Comparison of ENCODE assay signal across 2 cellular contexts in genomic region chr16:50043358-50043757, GRCh38.
A peak's percentile ranks its signal among the peaks of the same experiment; 100 is the strongest.
TF ChIP-seq lines count a peak whose summit lies in the region.

No MANE protein-coding gene starts in this region.

TF ChIP-seq in HEK293, 187 proteins besides CTCF, POLR2A, EP300 and RAD21:
- TF ChIP-seq ZIC2 (tag by site-specific recombination; IDR thresholded peaks at IDR 0.05) (no peak), ZNF366 (tag by site-specific recombination; conservative IDR thresholded peaks at IDR 0.05) (peak; percentile 55; the same call in 1 of the 2 replicates)

TF ChIP-seq in K562, 482 proteins besides CTCF, POLR2A, EP300 and RAD21:
- no peak for TF ChIP-seq ZNF717 (CRISPR knock-in tag; IDR thresholded peaks at IDR 0.05)
- TF ChIP-seq SMAD2 (IDR thresholded peaks at IDR 0.05; ENCODE audit: low read depth, low read length): no peak
- no peak for TF ChIP-seq PYGO2 (tag; IDR thresholded peaks at IDR 0.05)
- no peak for TF ChIP-seq FOS (IDR thresholded peaks at IDR 0.05; ENCODE audit: extremely low read depth, insufficient read length)
- TF ChIP-seq STAT5B (CRISPR knock-in tag; IDR thresholded peaks at IDR 0.05): no peak
- TF ChIP-seq NR2C2 (CRISPR knock-in tag; IDR thresholded peaks at IDR 0.05): no peak
- no peak for TF ChIP-seq NR2C2 (tag; IDR thresholded peaks at IDR 0.05)
- TF ChIP-seq SMARCA4 (IDR thresholded peaks at IDR 0.05): no peak
- TF ChIP-seq RUNX1 (IDR thresholded peaks at IDR 0.05; ENCODE audit: low read depth): no peak
- TF ChIP-seq ZNF512 (tag; IDR thresholded peaks at IDR 0.05): peak; percentile 93
